In the genomic region with DNA sequence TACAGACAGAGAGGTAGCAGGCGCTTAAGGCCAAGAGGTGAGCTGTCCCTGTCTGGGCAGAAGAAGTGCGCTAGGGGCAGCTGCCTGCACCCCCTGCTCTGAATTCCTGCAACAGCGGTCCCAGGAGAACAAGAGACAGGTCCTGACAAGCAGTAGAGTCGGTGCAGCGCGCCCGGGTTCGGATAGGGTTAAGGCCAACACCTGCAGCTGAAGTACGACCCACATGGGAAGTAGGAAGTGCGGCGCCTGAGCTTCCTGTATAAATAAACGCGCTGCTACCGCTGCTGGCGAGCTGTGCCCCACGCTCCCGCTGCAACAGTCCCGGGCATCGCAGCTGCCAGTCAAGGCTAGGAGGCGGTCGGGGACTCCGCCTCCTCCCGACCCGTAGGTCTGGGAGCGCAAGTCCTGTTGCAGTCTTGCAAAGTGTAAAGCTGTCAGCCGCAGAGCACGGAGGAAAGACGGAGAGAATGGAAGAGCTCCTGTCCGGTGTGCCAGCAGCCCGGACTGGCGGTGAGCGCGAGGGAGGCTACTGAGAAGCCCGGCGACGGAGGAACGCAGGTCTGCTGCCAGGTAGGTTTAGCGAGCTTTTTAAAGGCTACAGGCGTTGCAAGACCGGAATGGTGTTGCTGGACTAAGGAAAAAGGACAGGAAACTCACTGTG, we compare ENCODE assay signal across 8 cellular contexts. TPM values are rescaled to one million over a fixed set of nuclear protein-coding genes. Genes with fewer than 3 reads are reported as not detected.
DNase-seq lines count a peak whose midpoint lies in the region; ATAC-seq and TF ChIP-seq lines count a peak whose summit lies in the region.

A gene (plus strand): TSS at position 290 of the 661 bp plus-strand sequence. CDS start 12,185 bp downstream, outside the sequence.

- H3K27ac ChIP-seq in SU-DHL-6 (ENCODE audit: low read depth, low read length) (peak within 1 kb of the TSS; percentile 24), transverse colon (peak within 1 kb of the TSS; percentile 76 to 84 (median 82))

- peaks cover 43% of the 10 kb centered on the region for H3K4me1 Mint-ChIP-seq in activated naive CD8-positive, alpha-beta T cell treated with anti-CD3 and anti-CD28 coated beads, Interleukin-2, amount 50 U/mL, for 24 hours

- H3K9me3 Mint-ChIP-seq in activated naive CD8-positive, alpha-beta T cell treated with anti-CD3 and anti-CD28 coated beads, Interleukin-2, amount 50 U/mL, for 24 hours: no peaks in the 10 kb centered on the region

- peak within 1 kb of the TSS; percentile 92 for H3K4me3 Mint-ChIP-seq in activated naive CD8-positive, alpha-beta T cell treated with anti-CD3 and anti-CD28 coated beads, Interleukin-2, amount 50 U/mL, for 24 hours

- H2AFZ ChIP-seq in SU-DHL-6 (ENCODE audit: low read depth, low read length, severe bottlenecking): peak within 1 kb of the TSS; percentile 65

- no peaks in the 10 kb centered on the region for H3K9me2 ChIP-seq in SU-DHL-6 (replicated peaks; ENCODE audit: insufficient read depth, low read length)

- no peak for TF ChIP-seq CTCF in SU-DHL-6 (IDR thresholded peaks at IDR 0.05; ENCODE audit: insufficient read depth, low read length, poor library complexity, severe bottlenecking)
- no peak for TF ChIP-seq CTCF in transverse colon (IDR thresholded peaks at IDR 0.05)

- peaks cover 38% of the 10 kb centered on the region for H3K79me2 ChIP-seq in SU-DHL-6 (ENCODE audit: insufficient read depth, low read length)

- peak; percentile 82 for TF ChIP-seq POLR2A in transverse colon (IDR thresholded peaks at IDR 0.05)

- H3K9me3 ChIP-seq in SU-DHL-6 (ENCODE audit: insufficient read depth, low read length): no peaks in the 10 kb centered on the region
- H3K9me3 ChIP-seq in transverse colon: no peaks in the 10 kb centered on the region

- H3K4me3 ChIP-seq in SU-DHL-6 (ENCODE audit: insufficient read depth, low read length, poor library complexity, severe bottlenecking) (peak within 1 kb of the TSS; percentile 67), transverse colon (peak within 1 kb of the TSS; percentile 33 to 69 (median 48))

- H3K4me2 ChIP-seq in SU-DHL-6 (ENCODE audit: low read depth, low read length, poor library complexity, severe bottlenecking): peak within 1 kb of the TSS; percentile 71

- no peaks in the 10 kb centered on the region for H4K20me1 ChIP-seq in SU-DHL-6 (ENCODE audit: low read depth, low read length)

- peaks cover 9 to 23% (median 20%) of the 10 kb centered on the region in 4 donors for H3K4me1 ChIP-seq in transverse colon

- WGBS in transverse colon (ENCODE audit: low coverage in 1 of 2), 2 donors: 4 to 40% methylated on average over 3 to 26 of the region's 40 CpGs

- H3K36me3 ChIP-seq in SU-DHL-6 (ENCODE audit: low read length) (no peaks in the 10 kb centered on the region), transverse colon (no peaks in the 10 kb centered on the region)

- peak within 1 kb of the TSS; percentile 62 for H3K9ac ChIP-seq in SU-DHL-6 (ENCODE audit: low read length)

- no peak for TF ChIP-seq EP300 in transverse colon (IDR thresholded peaks at IDR 0.05; ENCODE audit: low read depth)

- H3K27ac Mint-ChIP-seq in activated naive CD8-positive, alpha-beta T cell treated with anti-CD3 and anti-CD28 coated beads, Interleukin-2, amount 50 U/mL, for 24 hours: peak within 1 kb of the TSS; percentile 40

- H3K27me3 ChIP-seq in SU-DHL-6 (ENCODE audit: low read length): no peaks in the 10 kb centered on the region
- no peaks in the 10 kb centered on the region for H3K27me3 ChIP-seq in transverse colon

- H3F3A ChIP-seq in SU-DHL-6 (ENCODE audit: insufficient read depth): no peaks in the 10 kb centered on the region

- intact Hi-C loops in cardiac septum (cut with DNase I): no loop called here
- intact Hi-C loops in transverse colon (cut with DNase I; ENCODE audit: low total_unique reads): no loop called here

- no peaks in the 10 kb centered on the region for H3K27me3 Mint-ChIP-seq in activated naive CD8-positive, alpha-beta T cell treated with anti-CD3 and anti-CD28 coated beads, Interleukin-2, amount 50 U/mL, for 24 hours

- ATAC-seq in HG02623 (IDR thresholded peaks at IDR 0.05; ENCODE audit: unreplicated experiment): peak; percentile 91
- ATAC-seq in activated naive CD8-positive, alpha-beta T cell treated with anti-CD3 and anti-CD28 coated beads, Interleukin-2, amount 50 U/mL, for 24 hours: peak; percentile 96

- H3K36me3 Mint-ChIP-seq in activated naive CD8-positive, alpha-beta T cell treated with anti-CD3 and anti-CD28 coated beads, Interleukin-2, amount 50 U/mL, for 24 hours (ENCODE audit: low read depth): no peaks in the 10 kb centered on the region

- DNase-seq in GM03348 (ENCODE audit: low spot score) (peak; percentile 90), NCI-H1105 (lab: John Stamatoyannopoulos, UW) (peak; percentile 89), cardiac septum (ENCODE audit: low spot score) (peak; percentile 95), pons (ENCODE audit: low spot score) (peak; percentile 72), transverse colon (peak; percentile 88)
- peak; percentile 72 for DNase-seq in activated naive CD8-positive, alpha-beta T cell treated with anti-CD3 and anti-CD28 coated beads, Interleukin-2, amount 50 U/mL, for 24 hours

- in situ Hi-C loops in transverse colon (cut with MboI; ENCODE audit: low pct_ligation_motif_present in 1 of 4, low pct_unique_long_range_greater_than_20kb in 1 of 4, low sequenced_read_pairs in 3 of 4): no loop called here

RNA-seq across cellular contexts. Expression of the gene that starts here (rescaled TPM):
- 9.3 TPM for total RNA-seq in cardiac septum
- total RNA-seq in transverse colon: 1 to 10 TPM; 1.4 to 4.5 (median 3.8) TPM

Comparison
In these comparisons a context has a peak if more than half of its experiments do, and no peak if none do; other contexts are left out.
1. Peak in every context shown above with its lines: DNase-seq, ATAC-seq, H3K4me3 ChIP-seq and H3K27ac ChIP-seq.